ENCODE assay signal across 23 cellular contexts in the genomic region with DNA sequence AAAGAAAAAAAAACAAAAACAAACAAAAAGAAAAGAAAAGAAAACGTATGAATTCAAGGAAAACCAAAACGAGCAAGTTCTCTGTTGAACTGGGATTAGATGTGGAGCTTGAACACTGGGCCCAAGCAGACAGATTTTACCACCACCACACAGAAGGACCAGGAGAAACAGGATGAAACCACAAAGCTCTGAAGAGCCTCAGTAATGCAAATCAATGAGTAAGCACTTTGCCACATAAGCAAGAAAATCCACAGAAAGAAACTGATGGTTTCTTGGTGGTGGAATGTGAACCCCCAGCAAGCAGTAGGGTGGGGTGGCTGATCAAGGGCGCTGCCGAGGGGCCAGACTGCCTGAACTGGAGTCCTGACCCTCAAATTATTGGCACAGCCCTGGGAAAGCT. TPM values are rescaled to one million over a fixed set of nuclear protein-coding genes. Genes with fewer than 3 reads are reported as not detected.
A peak's percentile ranks its signal among the peaks of the same experiment; 100 is the strongest.
DNase-seq lines count a peak whose midpoint lies in the region; ATAC-seq, FAIRE-seq and TF ChIP-seq lines count a peak whose summit lies in the region.
"Had no signal": no experiment of that assay in that cellular context is flagged by ENCODE, and none has a peak within 500 bp of the region (broad histone marks: within the 10 kb centered on the region; RNA-seq: fewer than 3 reads in every experiment).

No MANE protein-coding gene starts in this region.

- DNase-seq in CD14-positive monocyte (ENCODE audit: low spot score): no peak
- peak; percentile 16 for DNase-seq in RPMI7951 (ENCODE audit: low read depth)
- peak; percentile 23 for DNase-seq in glomerular visceral epithelial cell (ENCODE audit: extremely low spot score)
- no peak for DNase-seq in CD4-positive, alpha-beta memory T cell
- DNase-seq in NAMALWA (ENCODE audit: low spot score): no peak
- DNase-seq in kidney: no peak
- DNase-seq: activated CD8-positive, alpha-beta T cell treated with anti-CD3 and anti-CD28 coated beads, Interleukin-2, amount 10 ng/mL, durations not matched to agents 7 days and 5 days; adrenal gland; cerebellar nuclear complex; foreskin melanocyte; left ventricle myocardium superior; NCI-H1417 treated with DMSO at 0.1 percent for 48 hours; NK-92 treated with Interleukin-12 subunit alpha and Interleukin-12 subunit beta, amount 100 ng/mL, for 24 hours; stimulated activated CD4-positive, alpha-beta T cell treated with anti-CD3 and anti-CD28 coated beads, Interleukin-4, amount 100 ng/mL, for 4 hours had no signal

- no peaks in the 10 kb centered on the region for H3K27me3 ChIP-seq in CD4-positive, alpha-beta memory T cell (ENCODE audit: insufficient read depth, low read length)
- H3K27me3 ChIP-seq: adrenal gland had no signal

- no peaks in the 10 kb centered on the region for H3K27me3 Mint-ChIP-seq in CD14-positive monocyte (ENCODE audit: low read depth in 3 of 3)
- no peaks in the 10 kb centered on the region for H3K27me3 Mint-ChIP-seq in CD4-positive, alpha-beta memory T cell
- H3K27me3 Mint-ChIP-seq: B cell had no signal

- H3K9ac ChIP-seq in kidney (ENCODE audit: low read length in 2 of 2): no peak overlapping the region
- H3K9ac ChIP-seq: parathyroid adenoma had no signal

- H3K4me3 Mint-ChIP-seq in CD14-positive monocyte: no peak overlapping the region
- no peak overlapping the region for H3K4me3 Mint-ChIP-seq in CD4-positive, alpha-beta memory T cell
- H3K4me3 Mint-ChIP-seq: activated CD8-positive, alpha-beta T cell treated with anti-CD3 and anti-CD28 coated beads, Interleukin-2, amount 10 ng/mL, durations not matched to agents 7 days and 5 days; B cell had no signal

- intact Hi-C loops in CD14-positive monocyte (cut with micrococcal nuclease) (loop anchor here in 1 of 2 donors (10.0 kb wide), 1 partner anchor 49 kb away; no protein-coding TSS in a partner anchor), kidney (cut with DNase I) (no loop called here)
- intact Hi-C loops in CD4-positive, alpha-beta memory T cell (cut with micrococcal nuclease): no loop called here

- H3K27ac Mint-ChIP-seq in CD14-positive monocyte: peak overlapping the region in 6 of 7 donors; percentile 58 to 77 (median 70)
- H3K27ac Mint-ChIP-seq in CD4-positive, alpha-beta memory T cell: no peak overlapping the region
- H3K27ac Mint-ChIP-seq: activated CD8-positive, alpha-beta T cell treated with anti-CD3 and anti-CD28 coated beads, Interleukin-2, amount 10 ng/mL, durations not matched to agents 7 days and 5 days; activated T-helper 2 cell treated with anti-CD3 and anti-CD28 coated beads, Interferon-gamma antibody, Interleukin-2, Interleukin-4, amounts not matched to agents 10 μg/mL and 5 μg/mL and 100 μg/mL, durations not matched to agents 14 hours and 24 hours and 36 hours; B cell had no signal

- no peaks in the 10 kb centered on the region for H3K9me3 ChIP-seq in CD4-positive, alpha-beta memory T cell (ENCODE audit: control insufficient read depth in 1 of 2, low read length in 2 of 2)
- H3K9me3 ChIP-seq in kidney (ENCODE audit: control insufficient read depth in 1 of 2, low read length in 2 of 2): no peaks in the 10 kb centered on the region
- H3K9me3 ChIP-seq: adrenal gland, thoracic aorta had no signal

- TF ChIP-seq CTCF in CD14-positive monocyte (IDR thresholded peaks at IDR 0.05) (no peak), kidney (IDR thresholded peaks at IDR 0.05; ENCODE audit: borderline replicate concordance, extremely low read depth, insufficient read depth) (no peak)

- no peak overlapping the region for H3K4me3 ChIP-seq in CD4-positive, alpha-beta memory T cell (ENCODE audit: low read length in 2 of 2)
- no peak overlapping the region for H3K4me3 ChIP-seq in kidney (ENCODE audit: low read length in 2 of 2)
- H3K4me3 ChIP-seq: adrenal gland, skin epidermis, thoracic aorta had no signal

- CTCF ChIA-PET in CD4-positive, alpha-beta memory T cell (lab: Charles Lee; ENCODE audit: partially characterized antibody): interaction anchor here (1.1 to 1.9 kb wide), 2 partner anchors 9 to 18 kb away, joined by 3 to 4 read pairs; no protein-coding TSS in a partner anchor

- H3K4me1 ChIP-seq in CD4-positive, alpha-beta memory T cell (ENCODE audit: insufficient read depth, low read length): no peaks in the 10 kb centered on the region
- peaks cover 0 to 3% of the 10 kb centered on the region in 2 donors for H3K4me1 ChIP-seq in kidney (ENCODE audit: control insufficient read depth in 1 of 2, insufficient read depth in 1 of 2, low read depth in 1 of 2, low read length in 2 of 2)
- H3K4me1 ChIP-seq: parathyroid adenoma had no signal

- POLR2A ChIA-PET in CD4-positive, alpha-beta memory T cell (lab: Charles Lee; ENCODE audit: partially characterized antibody): no interaction called here

- peaks cover 45% of the 10 kb centered on the region in 2 donors for H3K36me3 Mint-ChIP-seq in CD14-positive monocyte
- peaks cover 48 to 57% of the 10 kb centered on the region in 2 donors for H3K36me3 Mint-ChIP-seq in CD4-positive, alpha-beta memory T cell

- no peak for FAIRE-seq in kidney (lab: Jason Lieb, UNC)
- FAIRE-seq: endometrium had no signal

- no peaks in the 10 kb centered on the region for H3K9me3 Mint-ChIP-seq in CD14-positive monocyte
- no peaks in the 10 kb centered on the region for H3K9me3 Mint-ChIP-seq in CD4-positive, alpha-beta memory T cell
- H3K9me3 Mint-ChIP-seq: activated T-helper 2 cell treated with anti-CD3 and anti-CD28 coated beads, Interferon-gamma antibody, Interleukin-2, Interleukin-4, amounts not matched to agents 10 μg/mL and 5 μg/mL and 100 μg/mL, durations not matched to agents 14 hours and 24 hours and 36 hours had no signal

- H3K4me1 Mint-ChIP-seq in CD14-positive monocyte: peaks cover 51% of the 10 kb centered on the region
- no peaks in the 10 kb centered on the region for H3K4me1 Mint-ChIP-seq in CD4-positive, alpha-beta memory T cell

- H3K27ac ChIP-seq in CD4-positive, alpha-beta memory T cell (ENCODE audit: low read depth, low read length): no peak overlapping the region
- H3K27ac ChIP-seq in kidney (ENCODE audit: low read depth in 2 of 2, low read length in 2 of 2): no peak overlapping the region
- H3K27ac ChIP-seq: adrenal gland, parathyroid adenoma, skin epidermis, thoracic aorta had no signal

- no peaks in the 10 kb centered on the region for H3K36me3 ChIP-seq in CD4-positive, alpha-beta memory T cell (ENCODE audit: insufficient read depth, low read length)
- peaks cover 0 to 2% of the 10 kb centered on the region in 2 donors for H3K36me3 ChIP-seq in kidney (ENCODE audit: control insufficient read depth in 1 of 2, insufficient read depth in 2 of 2, low read length in 2 of 2)

- ATAC-seq in HG03432 (IDR thresholded peaks at IDR 0.05; ENCODE audit: unreplicated experiment): peak; percentile 39
- no peak for ATAC-seq in esophagus mucosa
- ATAC-seq: activated CD8-positive, alpha-beta T cell treated with anti-CD3 and anti-CD28 coated beads, Interleukin-2, amount 10 ng/mL, durations not matched to agents 7 days and 5 days; left ventricle myocardium superior; SK-N-SH treated with all-trans-retinoic acid at 6 μM for 48 hours had no signal

RNA-seq across cellular contexts. Expression of a gene that starts 50.9 kb away (rescaled TPM):
- polyA plus RNA-seq in CD14-positive monocyte: 1 to 10 TPM; 5.8 to 9.1 TPM
- total RNA-seq in RPMI7951 (2014; rRNA removed; shearing (Covaris generic)): 13.8 and 18.5 TPM in 2 replicates
- total RNA-seq in CD4-positive, alpha-beta memory T cell: 10 to 100 TPM; 91.9 to 94.9 TPM
- 10 to 100 TPM; 18.1 to 34.5 TPM for polyA plus RNA-seq in CD4-positive, alpha-beta memory T cell
- 14.3 TPM for total RNA-seq in esophagus mucosa
- 25.2 TPM for total RNA-seq in kidney
- 7.0 TPM for polyA plus RNA-seq in kidney (ENCODE audit: insufficient read depth, low read depth, low replicate concordance)

RNA-seq across cellular contexts. Expression of a gene that starts 56.4 kb away (rescaled TPM):
- polyA plus RNA-seq in CD14-positive monocyte (1 to 10 TPM in 1 of 2 donors, under 1 TPM in 1; 0.64 to 1.1 TPM), kidney (ENCODE audit: insufficient read depth, low read depth, low replicate concordance) (1.5 TPM)
- 6.0 and 6.5 TPM in 2 replicates for total RNA-seq in RPMI7951 (2014; rRNA removed; shearing (Covaris generic))
- 10 to 100 TPM; 11.5 to 13.0 TPM for total RNA-seq in CD4-positive, alpha-beta memory T cell
- 1 to 10 TPM; 1.3 to 4.2 TPM for polyA plus RNA-seq in CD4-positive, alpha-beta memory T cell
- total RNA-seq in esophagus mucosa (10.0 TPM), kidney (8.0 TPM)

Comparison
In these comparisons a context has a peak if more than half of its experiments do, and no peak if none do; other contexts are left out.
1. DNase-seq: peak in RPMI7951 (single experiment) and glomerular visceral epithelial cell (single experiment); none in CD14-positive monocyte (single experiment), CD4-positive, alpha-beta memory T cell (0 of 5), NAMALWA (single experiment) and kidney (single experiment).
2. H3K27ac Mint-ChIP-seq: peak in CD14-positive monocyte (6 of 7); none in CD4-positive, alpha-beta memory T cell (0 of 7).